Comparison of ENCODE assay signal across 21 cellular contexts in the genomic region with DNA sequence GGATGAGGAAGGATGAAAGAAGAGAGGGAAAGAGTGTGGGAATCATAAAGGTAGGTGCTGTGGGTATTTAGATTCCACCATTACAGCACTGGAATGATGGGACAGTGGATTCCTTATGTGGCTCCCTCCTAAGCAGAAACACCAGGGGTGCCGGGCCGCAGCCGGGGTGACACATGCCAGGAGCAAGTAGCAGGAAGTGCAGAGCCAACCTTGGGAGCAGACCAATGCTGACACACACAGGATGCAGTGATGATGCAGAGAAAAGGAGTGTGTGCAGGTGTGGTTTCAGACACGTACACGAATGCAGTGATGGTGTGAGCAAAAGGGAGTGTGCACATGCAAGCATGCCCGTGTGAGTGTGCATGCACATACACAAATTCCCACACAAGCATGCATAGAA.
DNase-seq lines count a peak whose midpoint lies in the region; ATAC-seq and TF ChIP-seq lines count a peak whose summit lies in the region.
"Had no signal": no experiment of that assay in that cellular context is flagged by ENCODE, and none has a peak within 500 bp of the region (broad histone marks: within the 10 kb centered on the region; RNA-seq: fewer than 3 reads in every experiment).

No MANE protein-coding gene starts in this region.

- no peaks in the 10 kb centered on the region for H3K9me3 ChIP-seq in RWPE2 (ENCODE audit: severe bottlenecking)

- intact Hi-C loops in posterior vena cava (cut with DNase I): no loop called here

- DNase-seq in HT1080 (ENCODE audit: low read depth) (peak; percentile 82), RWPE2 (ENCODE audit: low spot score) (no peak), posterior vena cava (ENCODE audit: low spot score) (peak; percentile 36), NCI-H128 (lab: John Stamatoyannopoulos, UW; ENCODE audit: unreplicated experiment) (no peak), OCI-M1 (lab: John Stamatoyannopoulos, UW) (no peak)
- DNase-seq in effector memory CD8-positive, alpha-beta T cell: no peak
- DNase-seq: COR-L47, DMS 273 treated with DMSO at 0.1 percent for 48 hours, DND-41, GF-D8, H7, HFFc6, NCI-H1105, NCI-H1694, NCI-H2107, NCI-H510A, NCI-H774, SJCRH30 had no signal

- ATAC-seq in RWPE2 (ENCODE audit: low read depth): peak; percentile 74
- ATAC-seq in esophagus mucosa: peak; percentile 51
- ATAC-seq in GM19455 (IDR thresholded peaks at IDR 0.05; ENCODE audit: unreplicated experiment): no peak
- no peak for ATAC-seq in effector memory CD8-positive, alpha-beta T cell (replicated peaks)

- H3K27ac ChIP-seq in RWPE2 (ENCODE audit: poor library complexity, severe bottlenecking): no peak overlapping the region
- H3K27ac ChIP-seq: SJCRH30 had no signal

- H3K4me3 Mint-ChIP-seq in effector memory CD8-positive, alpha-beta T cell: no peak overlapping the region
- H3K4me3 Mint-ChIP-seq: B cell, HFFc6 had no signal

- no peak for TF ChIP-seq CTCF in RWPE2 (IDR thresholded peaks at IDR 0.05; ENCODE audit: poor library complexity, severe bottlenecking)

- H3K27ac Mint-ChIP-seq in effector memory CD8-positive, alpha-beta T cell: no peak overlapping the region
- H3K27ac Mint-ChIP-seq: B cell, HFFc6 had no signal

- H3K4me3 ChIP-seq in RWPE2 (ENCODE audit: severe bottlenecking): no peak overlapping the region
- H3K4me3 ChIP-seq: SJCRH30 had no signal

- H3K36me3 Mint-ChIP-seq in effector memory CD8-positive, alpha-beta T cell (ENCODE audit: insufficient read depth): peaks cover 4% of the 10 kb centered on the region

- no peaks in the 10 kb centered on the region for H3K27me3 Mint-ChIP-seq in effector memory CD8-positive, alpha-beta T cell
- H3K27me3 Mint-ChIP-seq: B cell had no signal

- no peaks in the 10 kb centered on the region for H3K27me3 ChIP-seq in RWPE2 (ENCODE audit: insufficient read depth, poor library complexity, severe bottlenecking)

- H3K36me3 ChIP-seq in RWPE2 (ENCODE audit: low read depth): no peaks in the 10 kb centered on the region
- H3K36me3 ChIP-seq: SJCRH30 had no signal

- peaks cover 0 to 3% of the 10 kb centered on the region in 2 donors for H3K9me3 Mint-ChIP-seq in effector memory CD8-positive, alpha-beta T cell
- H3K9me3 Mint-ChIP-seq: HFFc6 had no signal

- no peaks in the 10 kb centered on the region for H3K4me1 Mint-ChIP-seq in effector memory CD8-positive, alpha-beta T cell (ENCODE audit: low read depth in 2 of 2)
- H3K4me1 Mint-ChIP-seq: B cell had no signal

- no peaks in the 10 kb centered on the region for H3K4me1 ChIP-seq in RWPE2 (ENCODE audit: insufficient read depth, poor library complexity, severe bottlenecking)
- H3K4me1 ChIP-seq: SJCRH30 had no signal

Comparison
In these comparisons a context has a peak if more than half of its experiments do, and no peak if none do; other contexts are left out.
1. DNase-seq: peak in HT1080 (single experiment) and posterior vena cava (single experiment); none in RWPE2 (single experiment), NCI-H128 (single experiment), OCI-M1 (single experiment) and effector memory CD8-positive, alpha-beta T cell (0 of 3).
2. ATAC-seq: peak in RWPE2 (single experiment) and esophagus mucosa (single experiment); none in GM19455 (single experiment) and effector memory CD8-positive, alpha-beta T cell (single experiment).